ENCODE assay signal across 1 cellular context in the genomic region with DNA sequence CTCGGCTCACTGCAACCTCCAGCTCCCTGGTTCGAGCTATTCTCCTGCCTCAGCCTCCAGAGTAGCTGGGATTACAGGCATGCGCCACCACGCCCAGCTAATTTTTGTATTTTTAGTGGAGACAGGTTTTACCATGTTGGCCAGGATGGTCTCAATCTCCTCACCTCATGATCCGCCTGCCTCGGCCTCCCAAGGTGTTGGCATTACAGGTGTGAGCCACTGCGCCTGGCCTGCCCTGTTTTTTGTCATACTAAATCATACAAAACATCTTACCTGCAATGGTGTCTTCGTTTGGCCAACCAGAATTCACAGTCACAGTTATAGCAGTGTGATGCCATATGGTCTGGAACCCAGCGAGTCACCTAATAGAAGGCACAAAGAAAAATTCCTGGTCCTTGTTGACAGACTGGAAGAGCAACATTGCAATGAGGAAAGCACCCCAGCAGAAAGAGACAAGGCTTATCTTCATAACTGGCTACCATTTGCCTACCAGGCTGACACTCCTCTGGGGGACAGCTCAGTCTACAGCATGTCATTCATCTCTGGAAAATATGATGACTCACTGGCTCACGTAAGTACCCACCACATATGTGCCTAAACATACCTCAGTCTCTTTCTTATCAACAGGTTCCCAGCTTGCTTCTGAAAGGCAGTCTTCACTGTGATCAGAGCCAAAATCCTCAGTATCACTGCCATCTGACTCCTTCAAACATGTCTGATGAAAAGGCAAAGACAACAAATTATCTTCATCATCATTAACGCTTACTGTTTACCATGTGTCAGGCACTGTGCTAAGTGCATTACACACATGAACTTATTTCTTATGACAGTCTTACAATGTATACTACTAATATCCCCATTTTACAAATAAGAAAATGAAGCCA.
A peak's percentile ranks its signal among the peaks of the same experiment; 100 is the strongest.
TF ChIP-seq lines count a peak whose summit lies in the region.

No MANE protein-coding gene starts in this region.

TF ChIP-seq in K562, 482 proteins besides CTCF, POLR2A, EP300 and RAD21 (continued from another document and continues in another):
- TF ChIP-seq, protein P1, sequence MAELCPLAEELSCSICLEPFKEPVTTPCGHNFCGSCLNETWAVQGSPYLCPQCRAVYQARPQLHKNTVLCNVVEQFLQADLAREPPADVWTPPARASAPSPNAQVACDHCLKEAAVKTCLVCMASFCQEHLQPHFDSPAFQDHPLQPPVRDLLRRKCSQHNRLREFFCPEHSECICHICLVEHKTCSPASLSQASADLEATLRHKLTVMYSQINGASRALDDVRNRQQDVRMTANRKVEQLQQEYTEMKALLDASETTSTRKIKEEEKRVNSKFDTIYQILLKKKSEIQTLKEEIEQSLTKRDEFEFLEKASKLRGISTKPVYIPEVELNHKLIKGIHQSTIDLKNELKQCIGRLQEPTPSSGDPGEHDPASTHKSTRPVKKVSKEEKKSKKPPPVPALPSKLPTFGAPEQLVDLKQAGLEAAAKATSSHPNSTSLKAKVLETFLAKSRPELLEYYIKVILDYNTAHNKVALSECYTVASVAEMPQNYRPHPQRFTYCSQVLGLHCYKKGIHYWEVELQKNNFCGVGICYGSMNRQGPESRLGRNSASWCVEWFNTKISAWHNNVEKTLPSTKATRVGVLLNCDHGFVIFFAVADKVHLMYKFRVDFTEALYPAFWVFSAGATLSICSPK (IDR thresholded peaks at IDR 0.05; ENCODE audit: borderline replicate concordance) = no peak
- TF ChIP-seq HNRNPL (IDR thresholded peaks at IDR 0.05; ENCODE audit: low read depth, low read length) (no peak), XRCC5 (IDR thresholded peaks at IDR 0.05; ENCODE audit: low read depth, low read length) (0 out of 2 replicates have a peak, but pooled peaks have one; percentile 42), PCBP2 (IDR thresholded peaks at IDR 0.05; ENCODE audit: low read depth, low read length, poor library complexity, severe bottlenecking) (no peak), ZNF586 (CRISPR knock-in tag; conservative IDR thresholded peaks at IDR 0.05) (no peak), KLF1 (tag; IDR thresholded peaks at IDR 0.05) (no peak), ZFPM2 (CRISPR knock-in tag; IDR thresholded peaks at IDR 0.05) (no peak), ZKSCAN8 (CRISPR knock-in tag; IDR thresholded peaks at IDR 0.05) (peak; percentile 98), NCOR1 (IDR thresholded peaks at IDR 0.05) (peak; percentile 96), SMAD3 (CRISPR knock-in tag; conservative IDR thresholded peaks at IDR 0.05) (peak; percentile 7; the same call in 1 of the 2 replicates), FOXM1 (IDR thresholded peaks at IDR 0.05; ENCODE audit: low read depth) (peak; percentile 85), FOXM1 (CRISPR knock-in tag; IDR thresholded peaks at IDR 0.05; ENCODE audit: low read depth) (no peak), EHMT2 (IDR thresholded peaks at IDR 0.05) (peak; percentile 97), U2AF2 (optimal IDR thresholded peaks at IDR 0.05; ENCODE audit: low read depth, low read length) (no peak), ZNF274 (IDR thresholded peaks at IDR 0.05; ENCODE audit: borderline replicate concordance, low read depth, low read length) (0 out of 2 replicates have a peak, but pooled peaks have one; percentile 41), TCF7 (IDR thresholded peaks at IDR 0.05; ENCODE audit: borderline replicate concordance) (peak; percentile 62; the same call in 1 of the 2 replicates), MCM3 (IDR thresholded peaks at IDR 0.05) (no peak), ZNF780A (CRISPR knock-in tag; IDR thresholded peaks at IDR 0.05) (no peak), RBM14 (IDR thresholded peaks at IDR 0.05; ENCODE audit: borderline replicate concordance, insufficient read depth, low read depth, low read length) (no peak), NFRKB (IDR thresholded peaks at IDR 0.05; ENCODE audit: low read depth) (no peak), PTBP1 (IDR thresholded peaks at IDR 0.05; ENCODE audit: low read depth, low read length) (no peak), FOSL1 (tag; conservative IDR thresholded peaks at IDR 0.05) (peak; percentile 98), ZKSCAN3 (CRISPR knock-in tag; IDR thresholded peaks at IDR 0.05) (no peak), ZNF717 (CRISPR knock-in tag; IDR thresholded peaks at IDR 0.05) (no peak), BRD4 (IDR thresholded peaks at IDR 0.05) (no peak), ZNF197 (CRISPR knock-in tag; IDR thresholded peaks at IDR 0.05; ENCODE audit: low read depth) (no peak), RBBP5 (IDR thresholded peaks at IDR 0.05; ENCODE audit: borderline replicate concordance, insufficient read depth, low read length, poor library complexity, severe bottlenecking) (no peak), CHD2 (IDR thresholded peaks at IDR 0.05; ENCODE audit: low read depth, low read length) (no peak), TAF9B (IDR thresholded peaks at IDR 0.05; ENCODE audit: partially characterized antibody) (peak; percentile 82), SIX5 (IDR thresholded peaks at IDR 0.05; ENCODE audit: borderline replicate concordance in 1 of 2, insufficient read depth in 1 of 2, low read depth in 1 of 2, low read length in 2 of 2) (no peak), PURB (CRISPR knock-in tag; IDR thresholded peaks at IDR 0.05; ENCODE audit: low read depth) (no peak)
- TF ChIP-seq, protein P2, sequence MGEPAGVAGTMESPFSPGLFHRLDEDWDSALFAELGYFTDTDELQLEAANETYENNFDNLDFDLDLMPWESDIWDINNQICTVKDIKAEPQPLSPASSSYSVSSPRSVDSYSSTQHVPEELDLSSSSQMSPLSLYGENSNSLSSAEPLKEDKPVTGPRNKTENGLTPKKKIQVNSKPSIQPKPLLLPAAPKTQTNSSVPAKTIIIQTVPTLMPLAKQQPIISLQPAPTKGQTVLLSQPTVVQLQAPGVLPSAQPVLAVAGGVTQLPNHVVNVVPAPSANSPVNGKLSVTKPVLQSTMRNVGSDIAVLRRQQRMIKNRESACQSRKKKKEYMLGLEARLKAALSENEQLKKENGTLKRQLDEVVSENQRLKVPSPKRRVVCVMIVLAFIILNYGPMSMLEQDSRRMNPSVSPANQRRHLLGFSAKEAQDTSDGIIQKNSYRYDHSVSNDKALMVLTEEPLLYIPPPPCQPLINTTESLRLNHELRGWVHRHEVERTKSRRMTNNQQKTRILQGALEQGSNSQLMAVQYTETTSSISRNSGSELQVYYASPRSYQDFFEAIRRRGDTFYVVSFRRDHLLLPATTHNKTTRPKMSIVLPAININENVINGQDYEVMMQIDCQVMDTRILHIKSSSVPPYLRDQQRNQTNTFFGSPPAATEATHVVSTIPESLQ (CRISPR knock-in tag; IDR thresholded peaks at IDR 0.05) = 0 out of 2 replicates have a peak, but pooled peaks have one; percentile 73
- TF ChIP-seq, protein P3, sequence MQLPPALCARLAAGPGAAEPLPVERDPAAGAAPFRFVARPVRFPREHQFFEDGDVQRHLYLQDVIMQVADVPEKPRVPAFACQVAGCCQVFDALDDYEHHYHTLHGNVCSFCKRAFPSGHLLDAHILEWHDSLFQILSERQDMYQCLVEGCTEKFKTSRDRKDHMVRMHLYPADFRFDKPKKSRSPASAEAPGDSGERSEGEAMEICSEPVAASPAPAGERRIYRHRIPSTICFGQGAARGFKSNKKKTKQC (CRISPR knock-in tag; IDR thresholded peaks at IDR 0.05) = no peak
- TF ChIP-seq, protein P4, sequence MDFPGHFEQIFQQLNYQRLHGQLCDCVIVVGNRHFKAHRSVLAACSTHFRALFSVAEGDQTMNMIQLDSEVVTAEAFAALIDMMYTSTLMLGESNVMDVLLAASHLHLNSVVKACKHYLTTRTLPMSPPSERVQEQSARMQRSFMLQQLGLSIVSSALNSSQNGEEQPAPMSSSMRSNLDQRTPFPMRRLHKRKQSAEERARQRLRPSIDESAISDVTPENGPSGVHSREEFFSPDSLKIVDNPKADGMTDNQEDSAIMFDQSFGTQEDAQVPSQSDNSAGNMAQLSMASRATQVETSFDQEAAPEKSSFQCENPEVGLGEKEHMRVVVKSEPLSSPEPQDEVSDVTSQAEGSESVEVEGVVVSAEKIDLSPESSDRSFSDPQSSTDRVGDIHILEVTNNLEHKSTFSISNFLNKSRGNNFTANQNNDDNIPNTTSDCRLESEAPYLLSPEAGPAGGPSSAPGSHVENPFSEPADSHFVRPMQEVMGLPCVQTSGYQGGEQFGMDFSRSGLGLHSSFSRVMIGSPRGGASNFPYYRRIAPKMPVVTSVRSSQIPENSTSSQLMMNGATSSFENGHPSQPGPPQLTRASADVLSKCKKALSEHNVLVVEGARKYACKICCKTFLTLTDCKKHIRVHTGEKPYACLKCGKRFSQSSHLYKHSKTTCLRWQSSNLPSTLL (IDR thresholded peaks at IDR 0.05) = no peak
- TF ChIP-seq, protein P5, sequence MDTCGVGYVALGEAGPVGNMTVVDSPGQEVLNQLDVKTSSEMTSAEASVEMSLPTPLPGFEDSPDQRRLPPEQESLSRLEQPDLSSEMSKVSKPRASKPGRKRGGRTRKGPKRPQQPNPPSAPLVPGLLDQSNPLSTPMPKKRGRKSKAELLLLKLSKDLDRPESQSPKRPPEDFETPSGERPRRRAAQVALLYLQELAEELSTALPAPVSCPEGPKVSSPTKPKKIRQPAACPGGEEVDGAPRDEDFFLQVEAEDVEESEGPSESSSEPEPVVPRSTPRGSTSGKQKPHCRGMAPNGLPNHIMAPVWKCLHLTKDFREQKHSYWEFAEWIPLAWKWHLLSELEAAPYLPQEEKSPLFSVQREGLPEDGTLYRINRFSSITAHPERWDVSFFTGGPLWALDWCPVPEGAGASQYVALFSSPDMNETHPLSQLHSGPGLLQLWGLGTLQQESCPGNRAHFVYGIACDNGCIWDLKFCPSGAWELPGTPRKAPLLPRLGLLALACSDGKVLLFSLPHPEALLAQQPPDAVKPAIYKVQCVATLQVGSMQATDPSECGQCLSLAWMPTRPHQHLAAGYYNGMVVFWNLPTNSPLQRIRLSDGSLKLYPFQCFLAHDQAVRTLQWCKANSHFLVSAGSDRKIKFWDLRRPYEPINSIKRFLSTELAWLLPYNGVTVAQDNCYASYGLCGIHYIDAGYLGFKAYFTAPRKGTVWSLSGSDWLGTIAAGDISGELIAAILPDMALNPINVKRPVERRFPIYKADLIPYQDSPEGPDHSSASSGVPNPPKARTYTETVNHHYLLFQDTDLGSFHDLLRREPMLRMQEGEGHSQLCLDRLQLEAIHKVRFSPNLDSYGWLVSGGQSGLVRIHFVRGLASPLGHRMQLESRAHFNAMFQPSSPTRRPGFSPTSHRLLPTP (IDR thresholded peaks at IDR 0.05; ENCODE audit: borderline replicate concordance, extremely low read depth, insufficient read length) = no peak
- TF ChIP-seq, protein P6, sequence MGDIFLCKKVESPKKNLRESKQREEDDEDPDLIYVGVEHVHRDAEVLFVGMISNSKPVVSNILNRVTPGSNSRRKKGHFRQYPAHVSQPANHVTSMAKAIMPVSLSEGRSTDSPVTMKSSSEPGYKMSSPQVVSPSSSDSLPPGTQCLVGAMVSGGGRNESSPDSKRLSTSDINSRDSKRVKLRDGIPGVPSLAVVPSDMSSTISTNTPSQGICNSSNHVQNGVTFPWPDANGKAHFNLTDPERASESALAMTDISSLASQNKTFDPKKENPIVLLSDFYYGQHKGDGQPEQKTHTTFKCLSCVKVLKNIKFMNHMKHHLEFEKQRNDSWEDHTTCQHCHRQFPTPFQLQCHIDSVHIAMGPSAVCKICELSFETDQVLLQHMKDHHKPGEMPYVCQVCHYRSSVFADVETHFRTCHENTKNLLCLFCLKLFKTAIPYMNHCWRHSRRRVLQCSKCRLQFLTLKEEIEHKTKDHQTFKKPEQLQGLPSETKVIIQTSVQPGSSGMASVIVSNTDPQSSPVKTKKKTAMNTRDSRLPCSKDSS (IDR thresholded peaks at IDR 0.05; ENCODE audit: low read depth, partially characterized antibody) = no peak
- TF ChIP-seq, protein P7, sequence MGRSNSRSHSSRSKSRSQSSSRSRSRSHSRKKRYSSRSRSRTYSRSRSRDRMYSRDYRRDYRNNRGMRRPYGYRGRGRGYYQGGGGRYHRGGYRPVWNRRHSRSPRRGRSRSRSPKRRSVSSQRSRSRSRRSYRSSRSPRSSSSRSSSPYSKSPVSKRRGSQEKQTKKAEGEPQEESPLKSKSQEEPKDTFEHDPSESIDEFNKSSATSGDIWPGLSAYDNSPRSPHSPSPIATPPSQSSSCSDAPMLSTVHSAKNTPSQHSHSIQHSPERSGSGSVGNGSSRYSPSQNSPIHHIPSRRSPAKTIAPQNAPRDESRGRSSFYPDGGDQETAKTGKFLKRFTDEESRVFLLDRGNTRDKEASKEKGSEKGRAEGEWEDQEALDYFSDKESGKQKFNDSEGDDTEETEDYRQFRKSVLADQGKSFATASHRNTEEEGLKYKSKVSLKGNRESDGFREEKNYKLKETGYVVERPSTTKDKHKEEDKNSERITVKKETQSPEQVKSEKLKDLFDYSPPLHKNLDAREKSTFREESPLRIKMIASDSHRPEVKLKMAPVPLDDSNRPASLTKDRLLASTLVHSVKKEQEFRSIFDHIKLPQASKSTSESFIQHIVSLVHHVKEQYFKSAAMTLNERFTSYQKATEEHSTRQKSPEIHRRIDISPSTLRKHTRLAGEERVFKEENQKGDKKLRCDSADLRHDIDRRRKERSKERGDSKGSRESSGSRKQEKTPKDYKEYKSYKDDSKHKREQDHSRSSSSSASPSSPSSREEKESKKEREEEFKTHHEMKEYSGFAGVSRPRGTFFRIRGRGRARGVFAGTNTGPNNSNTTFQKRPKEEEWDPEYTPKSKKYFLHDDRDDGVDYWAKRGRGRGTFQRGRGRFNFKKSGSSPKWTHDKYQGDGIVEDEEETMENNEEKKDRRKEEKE (IDR thresholded peaks at IDR 0.05; ENCODE audit: borderline replicate concordance in 1 of 2, control insufficient read depth in 1 of 2, low read depth in 2 of 2, low read length in 1 of 2) = 0 out of 4 replicates have a peak, but pooled peaks of 1 of the 2 experiments have one; percentile 50
- TF ChIP-seq, protein P8, sequence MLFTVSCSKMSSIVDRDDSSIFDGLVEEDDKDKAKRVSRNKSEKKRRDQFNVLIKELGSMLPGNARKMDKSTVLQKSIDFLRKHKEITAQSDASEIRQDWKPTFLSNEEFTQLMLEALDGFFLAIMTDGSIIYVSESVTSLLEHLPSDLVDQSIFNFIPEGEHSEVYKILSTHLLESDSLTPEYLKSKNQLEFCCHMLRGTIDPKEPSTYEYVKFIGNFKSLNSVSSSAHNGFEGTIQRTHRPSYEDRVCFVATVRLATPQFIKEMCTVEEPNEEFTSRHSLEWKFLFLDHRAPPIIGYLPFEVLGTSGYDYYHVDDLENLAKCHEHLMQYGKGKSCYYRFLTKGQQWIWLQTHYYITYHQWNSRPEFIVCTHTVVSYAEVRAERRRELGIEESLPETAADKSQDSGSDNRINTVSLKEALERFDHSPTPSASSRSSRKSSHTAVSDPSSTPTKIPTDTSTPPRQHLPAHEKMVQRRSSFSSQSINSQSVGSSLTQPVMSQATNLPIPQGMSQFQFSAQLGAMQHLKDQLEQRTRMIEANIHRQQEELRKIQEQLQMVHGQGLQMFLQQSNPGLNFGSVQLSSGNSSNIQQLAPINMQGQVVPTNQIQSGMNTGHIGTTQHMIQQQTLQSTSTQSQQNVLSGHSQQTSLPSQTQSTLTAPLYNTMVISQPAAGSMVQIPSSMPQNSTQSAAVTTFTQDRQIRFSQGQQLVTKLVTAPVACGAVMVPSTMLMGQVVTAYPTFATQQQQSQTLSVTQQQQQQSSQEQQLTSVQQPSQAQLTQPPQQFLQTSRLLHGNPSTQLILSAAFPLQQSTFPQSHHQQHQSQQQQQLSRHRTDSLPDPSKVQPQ (CRISPR knock-in tag; IDR thresholded peaks at IDR 0.05; ENCODE audit: borderline replicate concordance) = no peak
